In the genomic region with DNA sequence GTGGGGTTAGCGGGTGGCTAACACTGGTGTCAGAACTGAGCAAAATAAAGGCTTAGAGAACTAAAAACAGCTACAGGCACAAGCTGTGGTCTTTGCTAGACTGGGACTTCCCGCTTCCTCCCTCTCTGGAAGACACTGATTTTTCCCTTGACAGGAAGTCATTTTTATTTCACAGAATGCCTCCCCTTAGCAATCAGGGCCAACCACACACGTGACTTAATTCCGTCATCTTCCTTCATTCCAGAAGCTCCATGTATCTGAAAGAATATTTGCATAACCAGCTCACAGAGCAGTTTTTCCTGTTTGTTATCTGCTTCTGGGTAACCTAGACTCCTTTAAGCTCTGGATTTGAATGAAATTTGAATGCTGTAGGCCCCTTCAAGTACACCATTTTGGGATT, we compare ENCODE assay signal across 22 cellular contexts.
"Had no signal": no experiment of that assay in that cellular context is flagged by ENCODE, and none has a peak within 500 bp of the region (broad histone marks: within the 10 kb centered on the region; RNA-seq: fewer than 3 reads in every experiment).

No MANE protein-coding gene starts in this region.

- H3K27ac ChIP-seq: brain microvascular endothelial cell, colonic mucosa, left ventricle myocardium inferior had no signal

- H3K4me3 ChIP-seq: colonic mucosa, left ventricle myocardium inferior had no signal

- FAIRE-seq: frontal cortex, kidney had no signal

- DNase-seq: activated CD4-positive, alpha-beta T cell treated with anti-CD3 and anti-CD28 coated beads, Interleukin-2, amount 10 ng/mL, durations not matched to agents 24 days and 14 days; activated CD8-positive, alpha-beta T cell treated with anti-CD3 and anti-CD28 coated beads, Interleukin-2, amount 10 ng/mL, durations not matched to agents 7 days and 5 days; activated effector memory CD4-positive, alpha-beta T cell treated with Interleukin-2 at 50 U/mL for 16 hours; activated naive CD4-positive, alpha-beta T cell treated with anti-CD3 and anti-CD28 coated beads, Interleukin-2, amount 10 ng/mL, durations not matched to agents 7 days and 5 days; activated naive CD8-positive, alpha-beta T cell treated with anti-CD3 and anti-CD28 coated beads, Interleukin-2, amount 50 U/mL, for 24 hours; activated T-cell treated with anti-CD3 and anti-CD28 coated beads, Interleukin-2, amount 50 U/mL, for 4 hours; anterior cingulate cortex; brain microvascular endothelial cell; colonic mucosa; erythroblast; kidney; left ventricle myocardium inferior; mammary epithelial cell; stimulated activated CD4-positive, alpha-beta T cell treated with anti-CD3 and anti-CD28 coated beads, Interleukin-15, amount 100 ng/mL, for 24 hours; stimulated activated CD4-positive, alpha-beta T cell treated with anti-CD3 and anti-CD28 coated beads, Interleukin-2, amount 100 ng/mL, for 48 hours; stimulated activated naive CD8-positive, alpha-beta T cell treated with anti-CD3 and anti-CD28 coated beads, Interleukin-15, amount 100 ng/mL, for 72 hours; T1000 had no signal

- H3K4me3 Mint-ChIP-seq: activated CD4-positive, alpha-beta T cell treated with anti-CD3 and anti-CD28 coated beads, Interleukin-2, amount 10 ng/mL, durations not matched to agents 24 days and 14 days; activated CD8-positive, alpha-beta T cell treated with anti-CD3 and anti-CD28 coated beads, Interleukin-2, amount 10 ng/mL, durations not matched to agents 7 days and 5 days; activated naive CD4-positive, alpha-beta T cell treated with anti-CD3 and anti-CD28 coated beads, Interleukin-2, amount 10 ng/mL, durations not matched to agents 7 days and 5 days; activated naive CD8-positive, alpha-beta T cell treated with anti-CD3 and anti-CD28 coated beads, Interleukin-2, amount 50 U/mL, for 24 hours; activated T-cell treated with anti-CD3 and anti-CD28 coated beads, Interleukin-2, amount 50 U/mL, for 4 hours; central memory CD8-positive, alpha-beta T cell; neural crest cell; stimulated activated naive CD8-positive, alpha-beta T cell treated with anti-CD3 and anti-CD28 coated beads, Interleukin-15, amount 100 ng/mL, for 72 hours; type B pancreatic cell had no signal

- H3K27ac Mint-ChIP-seq: activated CD4-positive, alpha-beta T cell treated with anti-CD3 and anti-CD28 coated beads, Interleukin-2, amount 10 ng/mL, durations not matched to agents 24 days and 14 days; activated CD8-positive, alpha-beta T cell treated with anti-CD3 and anti-CD28 coated beads, Interleukin-2, amount 10 ng/mL, durations not matched to agents 7 days and 5 days; activated naive CD4-positive, alpha-beta T cell treated with anti-CD3 and anti-CD28 coated beads, Interleukin-2, amount 10 ng/mL, durations not matched to agents 7 days and 5 days; activated naive CD8-positive, alpha-beta T cell treated with anti-CD3 and anti-CD28 coated beads, Interleukin-2, amount 50 U/mL, for 24 hours; progenitor cell of endocrine pancreas; stimulated activated naive CD8-positive, alpha-beta T cell treated with anti-CD3 and anti-CD28 coated beads, Interleukin-15, amount 100 ng/mL, for 72 hours; type B pancreatic cell had no signal

- H3K4me1 ChIP-seq: colonic mucosa, left ventricle myocardium inferior had no signal

- H3K27me3 Mint-ChIP-seq: activated CD4-positive, alpha-beta T cell treated with anti-CD3 and anti-CD28 coated beads, Interleukin-2, amount 10 ng/mL, durations not matched to agents 24 days and 14 days; activated naive CD4-positive, alpha-beta T cell treated with anti-CD3 and anti-CD28 coated beads, Interleukin-2, amount 10 ng/mL, durations not matched to agents 7 days and 5 days; activated naive CD8-positive, alpha-beta T cell treated with anti-CD3 and anti-CD28 coated beads, Interleukin-2, amount 50 U/mL, for 24 hours; central memory CD8-positive, alpha-beta T cell; progenitor cell of endocrine pancreas; stimulated activated naive CD8-positive, alpha-beta T cell treated with anti-CD3 and anti-CD28 coated beads, Interleukin-15, amount 100 ng/mL, for 72 hours; type B pancreatic cell had no signal

- H3K4me1 Mint-ChIP-seq: activated CD4-positive, alpha-beta T cell treated with anti-CD3 and anti-CD28 coated beads, Interleukin-2, amount 10 ng/mL, durations not matched to agents 24 days and 14 days; activated naive CD4-positive, alpha-beta T cell treated with anti-CD3 and anti-CD28 coated beads, Interleukin-2, amount 10 ng/mL, durations not matched to agents 7 days and 5 days; activated naive CD8-positive, alpha-beta T cell treated with anti-CD3 and anti-CD28 coated beads, Interleukin-2, amount 50 U/mL, for 24 hours; central memory CD8-positive, alpha-beta T cell; stimulated activated naive CD8-positive, alpha-beta T cell treated with anti-CD3 and anti-CD28 coated beads, Interleukin-15, amount 100 ng/mL, for 72 hours had no signal

- H3K27me3 ChIP-seq: brain microvascular endothelial cell, colonic mucosa had no signal

- ATAC-seq: activated CD8-positive, alpha-beta T cell treated with anti-CD3 and anti-CD28 coated beads, Interleukin-2, amount 10 ng/mL, durations not matched to agents 7 days and 5 days; activated naive CD8-positive, alpha-beta T cell treated with anti-CD3 and anti-CD28 coated beads, Interleukin-2, amount 50 U/mL, for 24 hours; activated T-cell treated with anti-CD3 and anti-CD28 coated beads, Interleukin-2, amount 50 U/mL, for 4 hours; stimulated activated naive CD8-positive, alpha-beta T cell treated with anti-CD3 and anti-CD28 coated beads, Interleukin-15, amount 100 ng/mL, for 72 hours had no signal

- H3K36me3 Mint-ChIP-seq: activated naive CD4-positive, alpha-beta T cell treated with anti-CD3 and anti-CD28 coated beads, Interleukin-2, amount 10 ng/mL, durations not matched to agents 7 days and 5 days; type B pancreatic cell had no signal

- H3K36me3 ChIP-seq: brain microvascular endothelial cell, colonic mucosa, left ventricle myocardium inferior had no signal

- H3K9me3 ChIP-seq: colonic mucosa, left ventricle myocardium inferior had no signal
